9 cellular contexts compared by ENCODE assay signal in genomic region chr6:56842602-56843475, GRCh38.
A peak's percentile ranks its signal among the peaks of the same experiment; 100 is the strongest.
DNase-seq lines count a peak whose midpoint lies in the region; ATAC-seq, FAIRE-seq and TF ChIP-seq lines count a peak whose summit lies in the region.
"Had no signal": no experiment of that assay in that cellular context is flagged by ENCODE, and none has a peak within 500 bp of the region (broad histone marks: within the 10 kb centered on the region; RNA-seq: fewer than 3 reads in every experiment).

No MANE protein-coding gene starts in this region.

- POLR2A ChIA-PET in CD4-positive, alpha-beta T cell (lab: Charles Lee) = no interaction called here
- POLR2A ChIA-PET in PC-3 (lab: Charles Lee; ENCODE audit: unreplicated experiment) = interaction anchor here (0.7 kb wide), 1 partner anchor 111 kb away, joined by 4 read pairs; no protein-coding TSS in a partner anchor

- H3K4me3 Mint-ChIP-seq in CD4-positive, alpha-beta T cell = peak overlapping the region; percentile 89
- peak overlapping the region; percentile 84 to 86 for H3K4me3 Mint-ChIP-seq in stimulated activated naive B cell treated with anti-CD40 and anti-IgM and Interleukin-4, amounts not matched to agents 10 μg/mL and 1 μg/mL and 100 μg/mL, for 72 hours

- no peak for DNase-seq in CD4-positive, alpha-beta T cell
- DNase-seq in PC-3 (peak; percentile 60), bronchial epithelial cell (ENCODE audit: low read depth) (no peak), kidney glomerular epithelial cell (lab: John Stamatoyannopoulos, UW) (peak; percentile 49), globus pallidus (ENCODE audit: low spot score) (no peak)
- DNase-seq in stimulated activated naive B cell treated with anti-CD40 and anti-IgM and Interleukin-4, amounts not matched to agents 10 μg/mL and 1 μg/mL and 100 μg/mL, for 72 hours = no peak

- H3K27ac Mint-ChIP-seq in CD4-positive, alpha-beta T cell = no peak overlapping the region
- peak overlapping the region; percentile 52 for H3K27ac Mint-ChIP-seq in stimulated activated naive B cell treated with anti-CD40 and anti-IgM and Interleukin-4, amounts not matched to agents 10 μg/mL and 1 μg/mL and 100 μg/mL, for 72 hours

- no peak for TF ChIP-seq CTCF in CD4-positive, alpha-beta T cell (IDR thresholded peaks at IDR 0.05)
- TF ChIP-seq CTCF in PC-3 (conservative IDR thresholded peaks at IDR 0.05; ENCODE audit: low read depth, low read length) = no peak
- no peak for TF ChIP-seq CTCF in bronchial epithelial cell (IDR thresholded peaks at IDR 0.05; ENCODE audit: insufficient read depth, low read length, severe bottlenecking)

- H3K27me3 Mint-ChIP-seq in CD4-positive, alpha-beta T cell = peaks cover 73% of the 10 kb centered on the region
- peaks cover 28 to 36% of the 10 kb centered on the region in 2 donors for H3K27me3 Mint-ChIP-seq in stimulated activated naive B cell treated with anti-CD40 and anti-IgM and Interleukin-4, amounts not matched to agents 10 μg/mL and 1 μg/mL and 100 μg/mL, for 72 hours

- H3K36me3 Mint-ChIP-seq in CD4-positive, alpha-beta T cell (ENCODE audit: low read depth) = no peaks in the 10 kb centered on the region
- H3K36me3 Mint-ChIP-seq in stimulated activated naive B cell treated with anti-CD40 and anti-IgM and Interleukin-4, amounts not matched to agents 10 μg/mL and 1 μg/mL and 100 μg/mL, for 72 hours = no peaks in the 10 kb centered on the region

- no TSS peak for BruUV-seq in PC-3 (replicated peaks; lab: Mats Ljungman, UMichigan)

- peaks cover 44% of the 10 kb centered on the region for H3K27me3 ChIP-seq in CD4-positive, alpha-beta T cell (ENCODE audit: control insufficient read depth, insufficient read depth, low read length)
- H3K27me3 ChIP-seq in PC-3 (ENCODE audit: low read length) (no peaks in the 10 kb centered on the region), bronchial epithelial cell (ENCODE audit: control insufficient read depth, insufficient read depth, low read length) (no peaks in the 10 kb centered on the region)

- H3K9me3 Mint-ChIP-seq in CD4-positive, alpha-beta T cell = no peaks in the 10 kb centered on the region
- no peaks in the 10 kb centered on the region for H3K9me3 Mint-ChIP-seq in stimulated activated naive B cell treated with anti-CD40 and anti-IgM and Interleukin-4, amounts not matched to agents 10 μg/mL and 1 μg/mL and 100 μg/mL, for 72 hours

- H3K4me3 ChIP-seq in PC-3 (ENCODE audit: low read length) (peak overlapping the region; percentile 97), bronchial epithelial cell (ENCODE audit: low read depth, low read length) (peak overlapping the region; percentile 46)

- intact Hi-C loops in CD4-positive, alpha-beta T cell (cut with DNase I, micrococcal nuclease) = no loop called here
- intact Hi-C loops in PC-3 (cut with micrococcal nuclease) = loop anchor here (5.0 kb wide), 1 partner anchor 36 kb away; no protein-coding TSS in a partner anchor

- peaks cover 53% of the 10 kb centered on the region for H3K79me2 ChIP-seq in PC-3 (ENCODE audit: low read length)

- FAIRE-seq in bronchial epithelial cell (lab: Jason Lieb, UNC) = no peak
- FAIRE-seq: TTC549 had no signal

- H3K4me1 ChIP-seq in PC-3 (ENCODE audit: insufficient read depth, low read length) = peaks cover 36% of the 10 kb centered on the region

- H3F3A ChIP-seq in PC-3 (ENCODE audit: low read length, unreplicated experiment) = no peaks in the 10 kb centered on the region

- peaks cover 8% of the 10 kb centered on the region for H3K4me1 Mint-ChIP-seq in CD4-positive, alpha-beta T cell (ENCODE audit: low read depth)
- H3K4me1 Mint-ChIP-seq in stimulated activated naive B cell treated with anti-CD40 and anti-IgM and Interleukin-4, amounts not matched to agents 10 μg/mL and 1 μg/mL and 100 μg/mL, for 72 hours = peaks cover 4 to 7% of the 10 kb centered on the region in 2 donors

- no peaks in the 10 kb centered on the region for H3K9me2 ChIP-seq in PC-3 (replicated peaks; ENCODE audit: low read length)

- CTCF ChIA-PET in CD4-positive, alpha-beta T cell (lab: Charles Lee) = interaction anchor here (0.6 kb wide), 1 partner anchor 182 kb away, joined by 4 read pairs; no protein-coding TSS in a partner anchor
- CTCF ChIA-PET in PC-3 (lab: Charles Lee) = interaction anchor here (1.1 to 1.5 kb wide), 3 partner anchors 9 to 205 kb away, joined by 4 to 5 read pairs (median 4); no protein-coding TSS in a partner anchor

- no peaks in the 10 kb centered on the region for H4K20me1 ChIP-seq in PC-3 (ENCODE audit: low read length)

- no peak overlapping the region for H3K27ac ChIP-seq in CD4-positive, alpha-beta T cell (ENCODE audit: low read depth, low read length)
- peak overlapping the region; percentile 68 for H3K27ac ChIP-seq in PC-3 (ENCODE audit: low read length)

- peak overlapping the region; percentile 84 for H3K9ac ChIP-seq in PC-3 (ENCODE audit: low read length)

- peak overlapping the region; percentile 85 for H3K4me2 ChIP-seq in PC-3 (ENCODE audit: low read length)

- H3K36me3 ChIP-seq in PC-3 (ENCODE audit: low read depth, low read length) = no peaks in the 10 kb centered on the region
- no peaks in the 10 kb centered on the region for H3K36me3 ChIP-seq in bronchial epithelial cell (ENCODE audit: control insufficient read depth, insufficient read depth, low read length)

- no peak for ATAC-seq in CD4-positive, alpha-beta T cell (ENCODE audit: poor library complexity)
- ATAC-seq in GM19324 (IDR thresholded peaks at IDR 0.05; ENCODE audit: low FRiP score, unreplicated experiment) = peak; percentile 15
- peak; percentile 8 for ATAC-seq in HG03280 (IDR thresholded peaks at IDR 0.05; ENCODE audit: unreplicated experiment)
- peak; percentile 34 for ATAC-seq in PC-3
- ATAC-seq in stimulated activated naive B cell treated with anti-CD40 and anti-IgM and Interleukin-4, amounts not matched to agents 10 μg/mL and 1 μg/mL and 100 μg/mL, for 72 hours (replicated peaks) = peak; percentile 14 to 18

- peak overlapping the region; percentile 93 for H2AFZ ChIP-seq in PC-3 (ENCODE audit: low read length)

- no peaks in the 10 kb centered on the region for H3K9me3 ChIP-seq in CD4-positive, alpha-beta T cell (ENCODE audit: control insufficient read depth, low read length)
- H3K9me3 ChIP-seq in PC-3 (ENCODE audit: low read length) = no peaks in the 10 kb centered on the region

Comparison
In these comparisons a context has a peak if more than half of its experiments do, and no peak if none do; other contexts are left out.
1. DNase-seq: peak in PC-3 (single experiment) and kidney glomerular epithelial cell (single experiment); none in CD4-positive, alpha-beta T cell (0 of 10), bronchial epithelial cell (single experiment), stimulated activated naive B cell treated with anti-CD40 and anti-IgM and Interleukin-4, amounts not matched to agents 10 μg/mL and 1 μg/mL and 100 μg/mL, for 72 hours (single experiment) and globus pallidus (single experiment).